Comparison of ENCODE assay signal across 1 cellular context in genomic region chr1:207051615-207051943, GRCh38.
TF ChIP-seq lines count a peak whose summit lies in the region.

No MANE protein-coding gene starts in this region.

TF ChIP-seq in H1, 55 proteins besides CTCF, POLR2A, EP300 and RAD21:
- TF ChIP-seq, protein P1, sequence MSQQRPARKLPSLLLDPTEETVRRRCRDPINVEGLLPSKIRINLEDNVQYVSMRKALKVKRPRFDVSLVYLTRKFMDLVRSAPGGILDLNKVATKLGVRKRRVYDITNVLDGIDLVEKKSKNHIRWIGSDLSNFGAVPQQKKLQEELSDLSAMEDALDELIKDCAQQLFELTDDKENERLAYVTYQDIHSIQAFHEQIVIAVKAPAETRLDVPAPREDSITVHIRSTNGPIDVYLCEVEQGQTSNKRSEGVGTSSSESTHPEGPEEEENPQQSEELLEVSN (IDR thresholded peaks at IDR 0.05) = no peak
- no peak for TF ChIP-seq TAF1 (IDR thresholded peaks at IDR 0.05; ENCODE audit: low read depth, low read length)
- no peak for TF ChIP-seq ASH2L (IDR thresholded peaks at IDR 0.05; ENCODE audit: low read length)
